In the genomic region with DNA sequence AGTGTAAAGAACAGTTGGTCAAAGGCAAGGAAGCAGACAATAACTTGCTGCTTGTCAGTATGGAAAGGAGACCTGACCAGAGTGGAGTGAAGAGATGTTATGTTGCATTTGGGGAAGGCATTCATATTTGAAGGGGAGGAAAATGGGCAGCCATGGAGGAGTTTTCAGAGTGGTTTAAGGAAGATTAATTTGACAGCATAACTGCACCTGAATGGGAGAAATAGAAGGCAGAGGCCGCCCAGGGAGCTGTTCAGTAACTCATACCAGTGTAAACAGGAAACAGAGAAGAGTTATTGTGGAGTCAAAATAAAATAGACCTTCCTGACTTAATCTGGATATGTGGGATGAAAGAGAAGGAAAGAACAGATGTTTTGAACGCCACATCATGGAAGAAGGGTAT, we compare ENCODE assay signal across 2 cellular contexts.
TF ChIP-seq lines count a peak whose summit lies in the region.

No MANE protein-coding gene starts in this region.

TF ChIP-seq in liver, 16 proteins besides CTCF, POLR2A, EP300 and RAD21:
- no peak for TF ChIP-seq SP1 (IDR thresholded peaks at IDR 0.05)
- no peak for TF ChIP-seq HNF4G (IDR thresholded peaks at IDR 0.05)
- TF ChIP-seq, protein P1, sequence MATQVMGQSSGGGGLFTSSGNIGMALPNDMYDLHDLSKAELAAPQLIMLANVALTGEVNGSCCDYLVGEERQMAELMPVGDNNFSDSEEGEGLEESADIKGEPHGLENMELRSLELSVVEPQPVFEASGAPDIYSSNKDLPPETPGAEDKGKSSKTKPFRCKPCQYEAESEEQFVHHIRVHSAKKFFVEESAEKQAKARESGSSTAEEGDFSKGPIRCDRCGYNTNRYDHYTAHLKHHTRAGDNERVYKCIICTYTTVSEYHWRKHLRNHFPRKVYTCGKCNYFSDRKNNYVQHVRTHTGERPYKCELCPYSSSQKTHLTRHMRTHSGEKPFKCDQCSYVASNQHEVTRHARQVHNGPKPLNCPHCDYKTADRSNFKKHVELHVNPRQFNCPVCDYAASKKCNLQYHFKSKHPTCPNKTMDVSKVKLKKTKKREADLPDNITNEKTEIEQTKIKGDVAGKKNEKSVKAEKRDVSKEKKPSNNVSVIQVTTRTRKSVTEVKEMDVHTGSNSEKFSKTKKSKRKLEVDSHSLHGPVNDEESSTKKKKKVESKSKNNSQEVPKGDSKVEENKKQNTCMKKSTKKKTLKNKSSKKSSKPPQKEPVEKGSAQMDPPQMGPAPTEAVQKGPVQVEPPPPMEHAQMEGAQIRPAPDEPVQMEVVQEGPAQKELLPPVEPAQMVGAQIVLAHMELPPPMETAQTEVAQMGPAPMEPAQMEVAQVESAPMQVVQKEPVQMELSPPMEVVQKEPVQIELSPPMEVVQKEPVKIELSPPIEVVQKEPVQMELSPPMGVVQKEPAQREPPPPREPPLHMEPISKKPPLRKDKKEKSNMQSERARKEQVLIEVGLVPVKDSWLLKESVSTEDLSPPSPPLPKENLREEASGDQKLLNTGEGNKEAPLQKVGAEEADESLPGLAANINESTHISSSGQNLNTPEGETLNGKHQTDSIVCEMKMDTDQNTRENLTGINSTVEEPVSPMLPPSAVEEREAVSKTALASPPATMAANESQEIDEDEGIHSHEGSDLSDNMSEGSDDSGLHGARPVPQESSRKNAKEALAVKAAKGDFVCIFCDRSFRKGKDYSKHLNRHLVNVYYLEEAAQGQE (IDR thresholded peaks at IDR 0.05) = no peak
- TF ChIP-seq TAF1 (conservative IDR thresholded peaks at IDR 0.05) = no peak
- no peak for TF ChIP-seq NR2F2 (IDR thresholded peaks at IDR 0.05)
- TF ChIP-seq GABPA (IDR thresholded peaks at IDR 0.05 in 1 of 2, conservative IDR thresholded peaks at IDR 0.05 in 1 of 2) = no peak
- no peak for TF ChIP-seq JUND (IDR thresholded peaks at IDR 0.05)
- TF ChIP-seq, protein P2, sequence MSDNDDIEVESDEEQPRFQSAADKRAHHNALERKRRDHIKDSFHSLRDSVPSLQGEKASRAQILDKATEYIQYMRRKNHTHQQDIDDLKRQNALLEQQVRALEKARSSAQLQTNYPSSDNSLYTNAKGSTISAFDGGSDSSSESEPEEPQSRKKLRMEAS (IDR thresholded peaks at IDR 0.05) = no peak
- TF ChIP-seq FOXA1 (IDR thresholded peaks at IDR 0.05) = no peak
- TF ChIP-seq FOXA2 (IDR thresholded peaks at IDR 0.05) = no peak
- TF ChIP-seq, protein P3, sequence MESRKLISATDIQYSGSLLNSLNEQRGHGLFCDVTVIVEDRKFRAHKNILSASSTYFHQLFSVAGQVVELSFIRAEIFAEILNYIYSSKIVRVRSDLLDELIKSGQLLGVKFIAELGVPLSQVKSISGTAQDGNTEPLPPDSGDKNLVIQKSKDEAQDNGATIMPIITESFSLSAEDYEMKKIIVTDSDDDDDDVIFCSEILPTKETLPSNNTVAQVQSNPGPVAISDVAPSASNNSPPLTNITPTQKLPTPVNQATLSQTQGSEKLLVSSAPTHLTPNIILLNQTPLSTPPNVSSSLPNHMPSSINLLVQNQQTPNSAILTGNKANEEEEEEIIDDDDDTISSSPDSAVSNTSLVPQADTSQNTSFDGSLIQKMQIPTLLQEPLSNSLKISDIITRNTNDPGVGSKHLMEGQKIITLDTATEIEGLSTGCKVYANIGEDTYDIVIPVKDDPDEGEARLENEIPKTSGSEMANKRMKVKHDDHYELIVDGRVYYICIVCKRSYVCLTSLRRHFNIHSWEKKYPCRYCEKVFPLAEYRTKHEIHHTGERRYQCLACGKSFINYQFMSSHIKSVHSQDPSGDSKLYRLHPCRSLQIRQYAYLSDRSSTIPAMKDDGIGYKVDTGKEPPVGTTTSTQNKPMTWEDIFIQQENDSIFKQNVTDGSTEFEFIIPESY (IDR thresholded peaks at IDR 0.05) = no peak
- no peak for TF ChIP-seq EGR1 (IDR thresholded peaks at IDR 0.05; ENCODE audit: low read depth in 2 of 2)
- TF ChIP-seq, protein P4, sequence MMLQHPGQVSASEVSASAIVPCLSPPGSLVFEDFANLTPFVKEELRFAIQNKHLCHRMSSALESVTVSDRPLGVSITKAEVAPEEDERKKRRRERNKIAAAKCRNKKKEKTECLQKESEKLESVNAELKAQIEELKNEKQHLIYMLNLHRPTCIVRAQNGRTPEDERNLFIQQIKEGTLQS (IDR thresholded peaks at IDR 0.05) = no peak
- TF ChIP-seq HNF4A (conservative IDR thresholded peaks at IDR 0.05) = no peak
- TF ChIP-seq RXRA (IDR thresholded peaks at IDR 0.05) = no peak
- no peak for TF ChIP-seq YY1 (IDR thresholded peaks at IDR 0.05)

TF ChIP-seq in HepG2, 621 proteins besides CTCF, POLR2A, EP300 and RAD21:
- TF ChIP-seq, protein P5, sequence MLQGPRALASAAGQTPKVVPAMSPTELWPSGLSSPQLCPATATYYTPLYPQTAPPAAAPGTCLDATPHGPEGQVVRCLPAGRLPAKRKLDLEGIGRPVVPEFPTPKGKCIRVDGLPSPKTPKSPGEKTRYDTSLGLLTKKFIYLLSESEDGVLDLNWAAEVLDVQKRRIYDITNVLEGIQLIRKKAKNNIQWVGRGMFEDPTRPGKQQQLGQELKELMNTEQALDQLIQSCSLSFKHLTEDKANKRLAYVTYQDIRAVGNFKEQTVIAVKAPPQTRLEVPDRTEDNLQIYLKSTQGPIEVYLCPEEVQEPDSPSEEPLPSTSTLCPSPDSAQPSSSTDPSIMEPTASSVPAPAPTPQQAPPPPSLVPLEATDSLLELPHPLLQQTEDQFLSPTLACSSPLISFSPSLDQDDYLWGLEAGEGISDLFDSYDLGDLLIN (CRISPR knock-in tag; IDR thresholded peaks at IDR 0.05; ENCODE audit: borderline replicate concordance) = no peak
- TF ChIP-seq TBX3 (IDR thresholded peaks at IDR 0.05; ENCODE audit: borderline replicate concordance) = no peak
- TF ChIP-seq ZEB1 (IDR thresholded peaks at IDR 0.05; ENCODE audit: insufficient replicate concordance, low read depth) = no peak
- no peak for TF ChIP-seq ZNF234 (CRISPR knock-in tag; conservative IDR thresholded peaks at IDR 0.05)
- no peak for TF ChIP-seq SRF (IDR thresholded peaks at IDR 0.05; ENCODE audit: low read depth, low read length)
- TF ChIP-seq, protein P6, sequence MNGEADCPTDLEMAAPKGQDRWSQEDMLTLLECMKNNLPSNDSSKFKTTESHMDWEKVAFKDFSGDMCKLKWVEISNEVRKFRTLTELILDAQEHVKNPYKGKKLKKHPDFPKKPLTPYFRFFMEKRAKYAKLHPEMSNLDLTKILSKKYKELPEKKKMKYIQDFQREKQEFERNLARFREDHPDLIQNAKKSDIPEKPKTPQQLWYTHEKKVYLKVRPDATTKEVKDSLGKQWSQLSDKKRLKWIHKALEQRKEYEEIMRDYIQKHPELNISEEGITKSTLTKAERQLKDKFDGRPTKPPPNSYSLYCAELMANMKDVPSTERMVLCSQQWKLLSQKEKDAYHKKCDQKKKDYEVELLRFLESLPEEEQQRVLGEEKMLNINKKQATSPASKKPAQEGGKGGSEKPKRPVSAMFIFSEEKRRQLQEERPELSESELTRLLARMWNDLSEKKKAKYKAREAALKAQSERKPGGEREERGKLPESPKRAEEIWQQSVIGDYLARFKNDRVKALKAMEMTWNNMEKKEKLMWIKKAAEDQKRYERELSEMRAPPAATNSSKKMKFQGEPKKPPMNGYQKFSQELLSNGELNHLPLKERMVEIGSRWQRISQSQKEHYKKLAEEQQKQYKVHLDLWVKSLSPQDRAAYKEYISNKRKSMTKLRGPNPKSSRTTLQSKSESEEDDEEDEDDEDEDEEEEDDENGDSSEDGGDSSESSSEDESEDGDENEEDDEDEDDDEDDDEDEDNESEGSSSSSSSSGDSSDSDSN (CRISPR knock-in tag; IDR thresholded peaks at IDR 0.05) = no peak
- no peak for TF ChIP-seq ZNF562 (CRISPR knock-in tag; IDR thresholded peaks at IDR 0.05; ENCODE audit: borderline replicate concordance)
- no peak for TF ChIP-seq RORA (CRISPR knock-in tag; IDR thresholded peaks at IDR 0.05)
- no peak for TF ChIP-seq CBFB (CRISPR knock-in tag; IDR thresholded peaks at IDR 0.05)
- TF ChIP-seq, protein P7, sequence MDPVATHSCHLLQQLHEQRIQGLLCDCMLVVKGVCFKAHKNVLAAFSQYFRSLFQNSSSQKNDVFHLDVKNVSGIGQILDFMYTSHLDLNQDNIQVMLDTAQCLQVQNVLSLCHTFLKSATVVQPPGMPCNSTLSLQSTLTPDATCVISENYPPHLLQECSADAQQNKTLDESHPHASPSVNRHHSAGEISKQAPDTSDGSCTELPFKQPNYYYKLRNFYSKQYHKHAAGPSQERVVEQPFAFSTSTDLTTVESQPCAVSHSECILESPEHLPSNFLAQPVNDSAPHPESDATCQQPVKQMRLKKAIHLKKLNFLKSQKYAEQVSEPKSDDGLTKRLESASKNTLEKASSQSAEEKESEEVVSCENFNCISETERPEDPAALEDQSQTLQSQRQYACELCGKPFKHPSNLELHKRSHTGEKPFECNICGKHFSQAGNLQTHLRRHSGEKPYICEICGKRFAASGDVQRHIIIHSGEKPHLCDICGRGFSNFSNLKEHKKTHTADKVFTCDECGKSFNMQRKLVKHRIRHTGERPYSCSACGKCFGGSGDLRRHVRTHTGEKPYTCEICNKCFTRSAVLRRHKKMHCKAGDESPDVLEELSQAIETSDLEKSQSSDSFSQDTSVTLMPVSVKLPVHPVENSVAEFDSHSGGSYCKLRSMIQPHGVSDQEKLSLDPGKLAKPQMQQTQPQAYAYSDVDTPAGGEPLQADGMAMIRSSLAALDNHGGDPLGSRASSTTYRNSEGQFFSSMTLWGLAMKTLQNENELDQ (CRISPR knock-in tag; IDR thresholded peaks at IDR 0.05; ENCODE audit: borderline replicate concordance) = no peak
- TF ChIP-seq ZNF256 (CRISPR knock-in tag; conservative IDR thresholded peaks at IDR 0.05) = no peak
- TF ChIP-seq TCF7 (IDR thresholded peaks at IDR 0.05; ENCODE audit: low read depth) = no peak
- no peak for TF ChIP-seq CEBPB (IDR thresholded peaks at IDR 0.05; ENCODE audit: borderline replicate concordance, low read depth, low read length)
- TF ChIP-seq FOSL2 (CRISPR knock-in tag; IDR thresholded peaks at IDR 0.05) = no peak
- no peak for TF ChIP-seq NPAS2 (CRISPR knock-in tag; IDR thresholded peaks at IDR 0.05; ENCODE audit: borderline replicate concordance)
- TF ChIP-seq TAF1 (CRISPR knock-in tag; IDR thresholded peaks at IDR 0.05) = no peak
TF ChIP-seq in HepG2: peak in this region for 0.
